In the genomic region with DNA sequence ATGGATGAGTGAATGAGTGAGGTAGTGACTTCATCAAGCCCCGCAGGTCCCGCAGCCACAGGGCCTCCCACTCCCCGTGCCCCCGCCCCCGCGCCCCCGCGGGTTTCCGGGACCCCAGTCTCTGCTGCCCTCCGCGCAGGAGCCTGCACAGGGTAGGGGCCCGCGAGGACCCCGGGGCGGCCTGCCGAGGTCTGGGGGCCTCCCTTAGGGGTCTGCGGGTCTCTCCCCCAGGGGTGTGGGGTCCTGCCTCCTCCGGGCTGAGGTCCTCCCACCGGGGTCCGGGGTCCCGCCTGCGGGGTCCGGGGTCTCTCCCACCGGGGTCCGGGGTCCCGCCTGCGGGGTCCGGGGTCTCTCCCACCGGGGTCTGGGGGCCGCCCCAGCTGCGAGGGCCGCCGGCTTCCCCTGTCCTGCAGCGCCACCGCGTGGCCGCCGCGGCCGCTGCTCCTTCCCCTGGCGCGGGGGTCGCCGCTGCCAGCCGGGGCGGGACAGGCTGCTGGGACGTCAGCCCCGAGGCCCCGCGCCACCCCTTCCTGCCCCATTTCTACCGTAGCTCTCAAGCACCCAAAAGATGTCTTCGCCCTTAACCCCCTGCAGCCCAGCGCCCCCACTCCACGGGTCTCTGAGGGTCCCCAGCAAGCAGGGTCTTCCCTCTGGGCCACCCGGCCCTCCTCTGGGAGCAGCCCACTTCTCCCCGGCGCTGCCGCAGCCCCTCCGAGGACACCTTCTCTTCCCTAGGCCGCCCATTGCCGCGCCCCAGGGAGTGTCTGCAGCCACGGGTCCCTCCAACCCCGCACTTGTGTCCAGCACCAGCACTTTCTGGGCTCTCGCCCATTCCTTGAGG, we compare ENCODE assay signal across 1 cellular context.
TF ChIP-seq lines count a peak whose summit lies in the region.

No MANE protein-coding gene starts in this region.

TF ChIP-seq in K562, 482 proteins besides CTCF, POLR2A, EP300 and RAD21 (continues in another document):
- TF ChIP-seq NR3C1 (CRISPR knock-in tag; IDR thresholded peaks at IDR 0.05) (no peak), FIP1L1 (IDR thresholded peaks at IDR 0.05; ENCODE audit: low read depth, low read length, poor library complexity, severe bottlenecking) (no peak), ZNF785 (CRISPR knock-in tag; IDR thresholded peaks at IDR 0.05) (no peak), TFAP4 (CRISPR knock-in tag; IDR thresholded peaks at IDR 0.05; ENCODE audit: borderline replicate concordance) (no peak), ZKSCAN8 (CRISPR knock-in tag; IDR thresholded peaks at IDR 0.05) (no peak), SIRT6 (IDR thresholded peaks at IDR 0.05; ENCODE audit: low read depth, low read length) (no peak), TSC22D4 (tag; IDR thresholded peaks at IDR 0.05) (no peak), EGR1 (conservative IDR thresholded peaks at IDR 0.05) (no peak), ZSCAN29 (IDR thresholded peaks at IDR 0.05) (no peak), POLR2B (IDR thresholded peaks at IDR 0.05; ENCODE audit: low read depth, partially characterized antibody) (no peak), KLF10 (CRISPR knock-in tag; IDR thresholded peaks at IDR 0.05) (no peak), KLF13 (tag; IDR thresholded peaks at IDR 0.05; ENCODE audit: borderline replicate concordance, low read depth) (no peak), ELF1 (tag; IDR thresholded peaks at IDR 0.05) (no peak), ZNF830 (CRISPR knock-in tag; IDR thresholded peaks at IDR 0.05) (no peak), TFAM (CRISPR knock-in tag; conservative IDR thresholded peaks at IDR 0.05) (no peak), PCBP1 (IDR thresholded peaks at IDR 0.05; ENCODE audit: low read depth, low read length, poor library complexity, severe bottlenecking) (no peak), NKRF (IDR thresholded peaks at IDR 0.05; ENCODE audit: borderline replicate concordance) (no peak), ATF4 (CRISPR knock-in tag; IDR thresholded peaks at IDR 0.05) (no peak), KDM1A (IDR thresholded peaks at IDR 0.05) (no peak), PHF20 (IDR thresholded peaks at IDR 0.05; ENCODE audit: partially characterized antibody) (no peak), ZNF76 (CRISPR knock-in tag; IDR thresholded peaks at IDR 0.05; ENCODE audit: borderline replicate concordance) (no peak), PHF21A (IDR thresholded peaks at IDR 0.05; ENCODE audit: borderline replicate concordance, low read depth) (no peak), ZNF511 (CRISPR knock-in tag; IDR thresholded peaks at IDR 0.05) (no peak), ARID4B (CRISPR knock-in tag; IDR thresholded peaks at IDR 0.05) (no peak), POLR2G (IDR thresholded peaks at IDR 0.05; ENCODE audit: low read depth, low read length) (no peak), HCFC1 (IDR thresholded peaks at IDR 0.05; ENCODE audit: low read depth, low read length) (no peak), THRAP3 (IDR thresholded peaks at IDR 0.05; ENCODE audit: borderline replicate concordance) (no peak), BCL6 (CRISPR knock-in tag; IDR thresholded peaks at IDR 0.05) (no peak), ZKSCAN1 (IDR thresholded peaks at IDR 0.05; ENCODE audit: low read depth, low read length) (no peak), RB1 (IDR thresholded peaks at IDR 0.05; ENCODE audit: low read depth) (peak; percentile 64; the same call in 1 of the 2 replicates), STAG1 (CRISPR knock-in tag; IDR thresholded peaks at IDR 0.05; ENCODE audit: borderline replicate concordance) (peak; percentile 98), ZNF347 (CRISPR knock-in tag; IDR thresholded peaks at IDR 0.05; ENCODE audit: low read depth) (no peak), SMC3 (conservative IDR thresholded peaks at IDR 0.05; ENCODE audit: insufficient read depth, low read depth, low read length) (peak; percentile 66; the same call in 1 of the 2 replicates), ZBTB7A (IDR thresholded peaks at IDR 0.05; ENCODE audit: borderline replicate concordance, control insufficient read depth, low read depth, low read length) (peak; percentile 98), HEY1 (CRISPR knock-in tag; IDR thresholded peaks at IDR 0.05; ENCODE audit: borderline replicate concordance) (no peak), MAZ (CRISPR knock-in tag; conservative IDR thresholded peaks at IDR 0.05 in 1 of 2, IDR thresholded peaks at IDR 0.05 in 1 of 2) (0 out of 4 replicates have a peak, but pooled peaks of 1 of the 2 experiments have one; percentile 18), ZNF584 (CRISPR knock-in tag; IDR thresholded peaks at IDR 0.05; ENCODE audit: low read depth) (no peak), ARID1B (IDR thresholded peaks at IDR 0.05) (no peak), HDAC2 (IDR thresholded peaks at IDR 0.05) (no peak), POLR2AphosphoS5 (IDR thresholded peaks at IDR 0.05; ENCODE audit: control insufficient read depth, insufficient read depth, low read depth, low read length) (no peak)
- TF ChIP-seq, protein P1, sequence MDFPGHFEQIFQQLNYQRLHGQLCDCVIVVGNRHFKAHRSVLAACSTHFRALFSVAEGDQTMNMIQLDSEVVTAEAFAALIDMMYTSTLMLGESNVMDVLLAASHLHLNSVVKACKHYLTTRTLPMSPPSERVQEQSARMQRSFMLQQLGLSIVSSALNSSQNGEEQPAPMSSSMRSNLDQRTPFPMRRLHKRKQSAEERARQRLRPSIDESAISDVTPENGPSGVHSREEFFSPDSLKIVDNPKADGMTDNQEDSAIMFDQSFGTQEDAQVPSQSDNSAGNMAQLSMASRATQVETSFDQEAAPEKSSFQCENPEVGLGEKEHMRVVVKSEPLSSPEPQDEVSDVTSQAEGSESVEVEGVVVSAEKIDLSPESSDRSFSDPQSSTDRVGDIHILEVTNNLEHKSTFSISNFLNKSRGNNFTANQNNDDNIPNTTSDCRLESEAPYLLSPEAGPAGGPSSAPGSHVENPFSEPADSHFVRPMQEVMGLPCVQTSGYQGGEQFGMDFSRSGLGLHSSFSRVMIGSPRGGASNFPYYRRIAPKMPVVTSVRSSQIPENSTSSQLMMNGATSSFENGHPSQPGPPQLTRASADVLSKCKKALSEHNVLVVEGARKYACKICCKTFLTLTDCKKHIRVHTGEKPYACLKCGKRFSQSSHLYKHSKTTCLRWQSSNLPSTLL (IDR thresholded peaks at IDR 0.05), result no peak
- TF ChIP-seq, protein P2, sequence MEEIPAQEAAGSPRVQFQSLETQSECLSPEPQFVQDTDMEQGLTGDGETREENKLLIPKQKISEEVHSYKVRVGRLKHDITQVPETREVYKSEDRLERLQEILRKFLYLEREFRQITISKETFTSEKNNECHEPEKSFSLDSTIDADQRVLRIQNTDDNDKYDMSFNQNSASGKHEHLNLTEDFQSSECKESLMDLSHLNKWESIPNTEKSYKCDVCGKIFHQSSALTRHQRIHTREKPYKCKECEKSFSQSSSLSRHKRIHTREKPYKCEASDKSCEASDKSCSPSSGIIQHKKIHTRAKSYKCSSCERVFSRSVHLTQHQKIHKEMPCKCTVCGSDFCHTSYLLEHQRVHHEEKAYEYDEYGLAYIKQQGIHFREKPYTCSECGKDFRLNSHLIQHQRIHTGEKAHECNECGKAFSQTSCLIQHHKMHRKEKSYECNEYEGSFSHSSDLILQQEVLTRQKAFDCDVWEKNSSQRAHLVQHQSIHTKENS (CRISPR knock-in tag; IDR thresholded peaks at IDR 0.05), result no peak
- TF ChIP-seq, protein P3, sequence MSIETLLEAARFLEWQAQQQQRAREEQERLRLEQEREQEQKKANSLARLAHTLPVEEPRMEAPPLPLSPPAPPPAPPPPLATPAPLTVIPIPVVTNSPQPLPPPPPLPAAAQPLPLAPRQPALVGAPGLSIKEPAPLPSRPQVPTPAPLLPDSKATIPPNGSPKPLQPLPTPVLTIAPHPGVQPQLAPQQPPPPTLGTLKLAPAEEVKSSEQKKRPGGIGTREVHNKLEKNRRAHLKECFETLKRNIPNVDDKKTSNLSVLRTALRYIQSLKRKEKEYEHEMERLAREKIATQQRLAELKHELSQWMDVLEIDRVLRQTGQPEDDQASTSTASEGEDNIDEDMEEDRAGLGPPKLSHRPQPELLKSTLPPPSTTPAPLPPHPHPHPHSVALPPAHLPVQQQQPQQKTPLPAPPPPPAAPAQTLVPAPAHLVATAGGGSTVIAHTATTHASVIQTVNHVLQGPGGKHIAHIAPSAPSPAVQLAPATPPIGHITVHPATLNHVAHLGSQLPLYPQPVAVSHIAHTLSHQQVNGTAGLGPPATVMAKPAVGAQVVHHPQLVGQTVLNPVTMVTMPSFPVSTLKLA (conservative IDR thresholded peaks at IDR 0.05), result no peak
- TF ChIP-seq, protein P4, sequence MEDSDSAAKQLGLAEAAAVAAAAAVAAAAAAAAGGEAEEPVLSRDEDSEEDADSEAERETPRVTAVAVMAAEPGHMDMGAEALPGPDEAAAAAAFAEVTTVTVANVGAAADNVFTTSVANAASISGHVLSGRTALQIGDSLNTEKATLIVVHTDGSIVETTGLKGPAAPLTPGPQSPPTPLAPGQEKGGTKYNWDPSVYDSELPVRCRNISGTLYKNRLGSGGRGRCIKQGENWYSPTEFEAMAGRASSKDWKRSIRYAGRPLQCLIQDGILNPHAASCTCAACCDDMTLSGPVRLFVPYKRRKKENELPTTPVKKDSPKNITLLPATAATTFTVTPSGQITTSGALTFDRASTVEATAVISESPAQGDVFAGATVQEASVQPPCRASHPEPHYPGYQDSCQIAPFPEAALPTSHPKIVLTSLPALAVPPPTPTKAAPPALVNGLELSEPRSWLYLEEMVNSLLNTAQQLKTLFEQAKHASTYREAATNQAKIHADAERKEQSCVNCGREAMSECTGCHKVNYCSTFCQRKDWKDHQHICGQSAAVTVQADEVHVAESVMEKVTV (CRISPR knock-in tag; IDR thresholded peaks at IDR 0.05), result peak; percentile 51
